15 cellular contexts compared by ENCODE assay signal in genomic region chr3:123791898-123792297, GRCh38.
A peak's percentile ranks its signal among the peaks of the same experiment; 100 is the strongest.
DNase-seq lines count a peak whose midpoint lies in the region; FAIRE-seq and TF ChIP-seq lines count a peak whose summit lies in the region.
"Had no signal": no experiment of that assay in that cellular context is flagged by ENCODE, and none has a peak within 500 bp of the region (broad histone marks: within the 10 kb centered on the region; RNA-seq: fewer than 3 reads in every experiment).

No MANE protein-coding gene starts in this region.

- TF ChIP-seq CTCF in kidney (IDR thresholded peaks at IDR 0.05; ENCODE audit: borderline replicate concordance, extremely low read depth, insufficient read depth): no peak

- H3K9me3 ChIP-seq in kidney (ENCODE audit: control insufficient read depth in 1 of 2, low read length in 2 of 2): no peaks in the 10 kb centered on the region
- H3K9me3 ChIP-seq in effector memory CD4-positive, alpha-beta T cell (ENCODE audit: control insufficient read depth, low read length): no peaks in the 10 kb centered on the region

- peaks cover 0 to 2% of the 10 kb centered on the region in 2 donors for H3K36me3 ChIP-seq in kidney (ENCODE audit: control insufficient read depth in 1 of 2, insufficient read depth in 2 of 2, low read length in 2 of 2)
- H3K36me3 ChIP-seq in effector memory CD4-positive, alpha-beta T cell (ENCODE audit: control insufficient read depth, insufficient read depth, low read length): no peaks in the 10 kb centered on the region

- no peak overlapping the region for H3K9ac ChIP-seq in kidney (ENCODE audit: low read length in 2 of 2)

- peak; percentile 57 for DNase-seq in HT1080 (ENCODE audit: low read depth)
- peak; percentile 77 for DNase-seq in RPMI8226
- DNase-seq in fibroblast of peridontal ligament (ENCODE audit: extremely low read depth): peak; percentile 51
- peak; percentile 70 for DNase-seq in pons (ENCODE audit: low spot score)
- no peak for DNase-seq in T-helper 2 cell
- DNase-seq in kidney: no peak
- no peak for DNase-seq in middle frontal gyrus (ENCODE audit: extremely low spot score, low spot score)
- DNase-seq in effector memory CD4-positive, alpha-beta T cell: no peak
- DNase-seq: activated naive CD4-positive, alpha-beta T cell; CD4-positive, alpha-beta T cell; effector CD4-positive, alpha-beta T cell; naive thymus-derived CD8-positive, alpha-beta T cell; NCI-H1048; stimulated activated CD8-positive, alpha-beta memory T cell treated with anti-CD3 and anti-CD28 coated beads, Interleukin-4, amount 100 ng/mL, for 48 hours had no signal

- H3K27ac ChIP-seq in kidney (ENCODE audit: low read depth in 2 of 2, low read length in 2 of 2): no peak overlapping the region
- H3K27ac ChIP-seq in effector memory CD4-positive, alpha-beta T cell (ENCODE audit: insufficient read depth, low read length, poor library complexity, severe bottlenecking): no peak overlapping the region

- H3K4me1 ChIP-seq in kidney (ENCODE audit: control insufficient read depth in 1 of 2, insufficient read depth in 1 of 2, low read depth in 1 of 2, low read length in 2 of 2): no peaks in the 10 kb centered on the region
- no peaks in the 10 kb centered on the region for H3K4me1 ChIP-seq in effector memory CD4-positive, alpha-beta T cell (ENCODE audit: control insufficient read depth, insufficient read depth, low read length, poor library complexity, severe bottlenecking)

- FAIRE-seq in kidney (lab: Jason Lieb, UNC): no peak
- FAIRE-seq: GM12891 had no signal

- H3K4me3 ChIP-seq in kidney (ENCODE audit: low read length in 2 of 2): no peak overlapping the region
- no peak overlapping the region for H3K4me3 ChIP-seq in effector memory CD4-positive, alpha-beta T cell (ENCODE audit: insufficient read depth, low read depth, low read length, poor library complexity, severe bottlenecking)

- intact Hi-C loops in kidney (cut with DNase I): no loop called here

- H3K27me3 ChIP-seq in effector memory CD4-positive, alpha-beta T cell (replicated peaks; ENCODE audit: control insufficient read depth, insufficient read depth, low read length, poor library complexity, severe bottlenecking): no peaks in the 10 kb centered on the region

Comparison
In these comparisons a context has a peak if more than half of its experiments do, and no peak if none do; other contexts are left out.
1. DNase-seq: peak in HT1080 (single experiment), RPMI8226 (single experiment), fibroblast of peridontal ligament (single experiment) and pons (single experiment); none in T-helper 2 cell (0 of 5), kidney (single experiment), middle frontal gyrus (single experiment) and effector memory CD4-positive, alpha-beta T cell (0 of 3).